ENCODE assay signal across 1 cellular context in genomic region chr6:43953256-43953655, GRCh38.
TF ChIP-seq lines count a peak whose summit lies in the region.

No MANE protein-coding gene starts in this region.

TF ChIP-seq in K562, 482 proteins besides CTCF, POLR2A, EP300 and RAD21 (continues in another document):
- TF ChIP-seq ZKSCAN1 (IDR thresholded peaks at IDR 0.05; ENCODE audit: low read depth, low read length) (peak; percentile 89), SPI1 (IDR thresholded peaks at IDR 0.05; ENCODE audit: borderline replicate concordance, low read depth, low read length) (peak; percentile 87), BRD4 (IDR thresholded peaks at IDR 0.05) (no peak), RREB1 (CRISPR knock-in tag; IDR thresholded peaks at IDR 0.05) (no peak), NRF1 (conservative IDR thresholded peaks at IDR 0.05 in 1 of 2, IDR thresholded peaks at IDR 0.05 in 1 of 2) (no peak), NR1H2 (CRISPR knock-in tag; IDR thresholded peaks at IDR 0.05) (no peak), ZNF384 (IDR thresholded peaks at IDR 0.05; ENCODE audit: low read depth, low read length) (no peak), MLLT1 (IDR thresholded peaks at IDR 0.05) (0 out of 4 replicates have a peak, but pooled peaks of 1 of the 2 experiments have one; percentile 13), RBM25 (IDR thresholded peaks at IDR 0.05; ENCODE audit: low read depth, low read length, severe bottlenecking) (no peak), ZFP36 (IDR thresholded peaks at IDR 0.05; ENCODE audit: low read depth, low read length, partially characterized antibody) (peak; percentile 13), PHB2 (IDR thresholded peaks at IDR 0.05; ENCODE audit: low read depth) (no peak), CEBPB (tag; IDR thresholded peaks at IDR 0.05) (no peak), TCF7L2 (IDR thresholded peaks at IDR 0.05; ENCODE audit: low read depth, low read length) (no peak), SP1 (CRISPR knock-in tag; IDR thresholded peaks at IDR 0.05) (peak; percentile 45; the same call in 1 of the 2 replicates), NCOA2 (IDR thresholded peaks at IDR 0.05; ENCODE audit: partially characterized antibody in 2 of 2) (no peak), SIX5 (IDR thresholded peaks at IDR 0.05; ENCODE audit: borderline replicate concordance in 1 of 2, insufficient read depth in 1 of 2, low read depth in 1 of 2, low read length in 2 of 2) (no peak), PTRF (tag; IDR thresholded peaks at IDR 0.05) (no peak), NELFE (IDR thresholded peaks at IDR 0.05; ENCODE audit: insufficient read depth, insufficient read length) (no peak), CREB1 (IDR thresholded peaks at IDR 0.05) (no peak), CREB1 (CRISPR knock-in tag; IDR thresholded peaks at IDR 0.05) (no peak), EZH2 (IDR thresholded peaks at IDR 0.05; ENCODE audit: borderline replicate concordance, low read depth, low read length) (no peak), HNRNPLL (IDR thresholded peaks at IDR 0.05; ENCODE audit: low read depth, low read length, poor library complexity, severe bottlenecking) (peak; percentile 11), CBX3 (IDR thresholded peaks at IDR 0.05; ENCODE audit: borderline replicate concordance in 1 of 2, low read length in 2 of 2) (no peak), MITF (IDR thresholded peaks at IDR 0.05) (no peak), MTA1 (IDR thresholded peaks at IDR 0.05; ENCODE audit: borderline replicate concordance) (no peak), TBL1XR1 (IDR thresholded peaks at IDR 0.05; ENCODE audit: low read length in 2 of 2) (no peak), NR2C2 (CRISPR knock-in tag; IDR thresholded peaks at IDR 0.05) (0 out of 2 replicates have a peak, but pooled peaks have one; percentile 29), NR2C2 (tag; IDR thresholded peaks at IDR 0.05) (no peak), ARID4B (CRISPR knock-in tag; IDR thresholded peaks at IDR 0.05) (0 out of 2 replicates have a peak, but pooled peaks have one; percentile 14), POLR3G (IDR thresholded peaks at IDR 0.05; ENCODE audit: extremely low read depth, insufficient read length, insufficient replicate concordance) (no peak), ETV1 (tag; conservative IDR thresholded peaks at IDR 0.05; ENCODE audit: low read depth) (0 out of 2 replicates have a peak, but pooled peaks have one; percentile 10), MECOM (CRISPR knock-in tag; IDR thresholded peaks at IDR 0.05) (peak; percentile 34; the same call in 1 of the 2 replicates), TCFL5 (CRISPR knock-in tag; conservative IDR thresholded peaks at IDR 0.05) (no peak), KHSRP (IDR thresholded peaks at IDR 0.05) (no peak), CTBP1 (IDR thresholded peaks at IDR 0.05; ENCODE audit: borderline replicate concordance) (no peak), RHOXF2B (CRISPR knock-in tag; conservative IDR thresholded peaks at IDR 0.05) (no peak), PRPF4 (IDR thresholded peaks at IDR 0.05; ENCODE audit: insufficient read depth, low read depth, low read length, poor library complexity, severe bottlenecking) (no peak)
- TF ChIP-seq, protein P1, sequence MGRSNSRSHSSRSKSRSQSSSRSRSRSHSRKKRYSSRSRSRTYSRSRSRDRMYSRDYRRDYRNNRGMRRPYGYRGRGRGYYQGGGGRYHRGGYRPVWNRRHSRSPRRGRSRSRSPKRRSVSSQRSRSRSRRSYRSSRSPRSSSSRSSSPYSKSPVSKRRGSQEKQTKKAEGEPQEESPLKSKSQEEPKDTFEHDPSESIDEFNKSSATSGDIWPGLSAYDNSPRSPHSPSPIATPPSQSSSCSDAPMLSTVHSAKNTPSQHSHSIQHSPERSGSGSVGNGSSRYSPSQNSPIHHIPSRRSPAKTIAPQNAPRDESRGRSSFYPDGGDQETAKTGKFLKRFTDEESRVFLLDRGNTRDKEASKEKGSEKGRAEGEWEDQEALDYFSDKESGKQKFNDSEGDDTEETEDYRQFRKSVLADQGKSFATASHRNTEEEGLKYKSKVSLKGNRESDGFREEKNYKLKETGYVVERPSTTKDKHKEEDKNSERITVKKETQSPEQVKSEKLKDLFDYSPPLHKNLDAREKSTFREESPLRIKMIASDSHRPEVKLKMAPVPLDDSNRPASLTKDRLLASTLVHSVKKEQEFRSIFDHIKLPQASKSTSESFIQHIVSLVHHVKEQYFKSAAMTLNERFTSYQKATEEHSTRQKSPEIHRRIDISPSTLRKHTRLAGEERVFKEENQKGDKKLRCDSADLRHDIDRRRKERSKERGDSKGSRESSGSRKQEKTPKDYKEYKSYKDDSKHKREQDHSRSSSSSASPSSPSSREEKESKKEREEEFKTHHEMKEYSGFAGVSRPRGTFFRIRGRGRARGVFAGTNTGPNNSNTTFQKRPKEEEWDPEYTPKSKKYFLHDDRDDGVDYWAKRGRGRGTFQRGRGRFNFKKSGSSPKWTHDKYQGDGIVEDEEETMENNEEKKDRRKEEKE (IDR thresholded peaks at IDR 0.05; ENCODE audit: borderline replicate concordance in 1 of 2, control insufficient read depth in 1 of 2, low read depth in 2 of 2, low read length in 1 of 2) = no peak
- TF ChIP-seq, protein P2, sequence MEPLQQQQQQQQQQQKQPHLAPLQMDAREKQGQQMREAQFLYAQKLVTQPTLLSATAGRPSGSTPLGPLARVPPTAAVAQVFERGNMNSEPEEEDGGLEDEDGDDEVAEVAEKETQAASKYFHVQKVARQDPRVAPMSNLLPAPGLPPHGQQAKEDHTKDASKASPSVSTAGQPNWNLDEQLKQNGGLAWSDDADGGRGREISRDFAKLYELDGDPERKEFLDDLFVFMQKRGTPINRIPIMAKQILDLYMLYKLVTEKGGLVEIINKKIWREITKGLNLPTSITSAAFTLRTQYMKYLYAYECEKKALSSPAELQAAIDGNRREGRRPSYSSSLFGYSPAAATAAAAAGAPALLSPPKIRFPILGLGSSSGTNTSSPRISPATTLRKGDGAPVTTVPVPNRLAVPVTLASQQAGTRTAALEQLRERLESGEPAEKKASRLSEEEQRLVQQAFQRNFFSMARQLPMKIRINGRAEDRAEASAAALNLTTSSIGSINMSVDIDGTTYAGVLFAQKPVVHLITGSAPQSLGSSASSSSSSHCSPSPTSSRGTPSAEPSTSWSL (CRISPR knock-in tag; IDR thresholded peaks at IDR 0.05; ENCODE audit: borderline replicate concordance) = no peak
- TF ChIP-seq, protein P3, sequence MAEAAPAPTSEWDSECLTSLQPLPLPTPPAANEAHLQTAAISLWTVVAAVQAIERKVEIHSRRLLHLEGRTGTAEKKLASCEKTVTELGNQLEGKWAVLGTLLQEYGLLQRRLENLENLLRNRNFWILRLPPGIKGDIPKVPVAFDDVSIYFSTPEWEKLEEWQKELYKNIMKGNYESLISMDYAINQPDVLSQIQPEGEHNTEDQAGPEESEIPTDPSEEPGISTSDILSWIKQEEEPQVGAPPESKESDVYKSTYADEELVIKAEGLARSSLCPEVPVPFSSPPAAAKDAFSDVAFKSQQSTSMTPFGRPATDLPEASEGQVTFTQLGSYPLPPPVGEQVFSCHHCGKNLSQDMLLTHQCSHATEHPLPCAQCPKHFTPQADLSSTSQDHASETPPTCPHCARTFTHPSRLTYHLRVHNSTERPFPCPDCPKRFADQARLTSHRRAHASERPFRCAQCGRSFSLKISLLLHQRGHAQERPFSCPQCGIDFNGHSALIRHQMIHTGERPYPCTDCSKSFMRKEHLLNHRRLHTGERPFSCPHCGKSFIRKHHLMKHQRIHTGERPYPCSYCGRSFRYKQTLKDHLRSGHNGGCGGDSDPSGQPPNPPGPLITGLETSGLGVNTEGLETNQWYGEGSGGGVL (CRISPR knock-in tag; IDR thresholded peaks at IDR 0.05) = no peak
- TF ChIP-seq, protein P4, sequence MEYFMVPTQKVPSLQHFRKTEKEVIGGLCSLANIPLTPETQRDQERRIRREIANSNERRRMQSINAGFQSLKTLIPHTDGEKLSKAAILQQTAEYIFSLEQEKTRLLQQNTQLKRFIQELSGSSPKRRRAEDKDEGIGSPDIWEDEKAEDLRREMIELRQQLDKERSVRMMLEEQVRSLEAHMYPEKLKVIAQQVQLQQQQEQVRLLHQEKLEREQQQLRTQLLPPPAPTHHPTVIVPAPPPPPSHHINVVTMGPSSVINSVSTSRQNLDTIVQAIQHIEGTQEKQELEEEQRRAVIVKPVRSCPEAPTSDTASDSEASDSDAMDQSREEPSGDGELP (CRISPR knock-in tag; IDR thresholded peaks at IDR 0.05; ENCODE audit: borderline replicate concordance) = no peak
